Comparison of ENCODE assay signal across 9 cellular contexts in genomic region chr3:14391033-14391432, GRCh38. TPM values are rescaled to one million over a fixed set of nuclear protein-coding genes. Genes with fewer than 3 reads are reported as not detected.
DNase-seq lines count a peak whose midpoint lies in the region; ATAC-seq and TF ChIP-seq lines count a peak whose summit lies in the region.
"Had no signal": no experiment of that assay in that cellular context is flagged by ENCODE, and none has a peak within 500 bp of the region (broad histone marks: within the 10 kb centered on the region; RNA-seq: fewer than 3 reads in every experiment).

No MANE protein-coding gene starts in this region.

- no peaks in the 10 kb centered on the region for H3K9me3 ChIP-seq in SJCRH30 (replicated peaks)

- H3K36me3 Mint-ChIP-seq in nephron progenitor cell (ENCODE audit: low read depth), result no peaks in the 10 kb centered on the region

- H3K27ac ChIP-seq in SJCRH30, result peak overlapping the region; percentile 81
- H3K27ac ChIP-seq: KMS-11 had no signal

- H3K27me3 ChIP-seq in SJCRH30, result no peaks in the 10 kb centered on the region

- CTCF ChIA-PET in GM10248 (lab: Yijun Ruan, JAX), result interaction anchor here (1.5 kb wide), 2 partner anchors 16 to 895 kb away, joined by 3 to 6 read pairs; no protein-coding TSS in a partner anchor

- ATAC-seq in left cardiac atrium, result peak; percentile 72 to 74

- intact Hi-C loops in left cardiac atrium (cut with DNase I), result no loop called here

- H3K36me3 ChIP-seq in SJCRH30, result no peaks in the 10 kb centered on the region

- H3K9me3 Mint-ChIP-seq in nephron progenitor cell, result no peaks in the 10 kb centered on the region

- peaks cover 25% of the 10 kb centered on the region for H3K4me1 ChIP-seq in SJCRH30

- TF ChIP-seq CTCF in GM10248 (IDR thresholded peaks at IDR 0.05; ENCODE audit: control extremely low read depth, extremely low read depth, low read depth, missing control alignments), result no peak
- TF ChIP-seq CTCF in nephron progenitor cell (IDR thresholded peaks at IDR 0.05), result no peak

- no peak overlapping the region for H3K27ac Mint-ChIP-seq in nephron progenitor cell

- DNase-seq in HuH-7.5 (ENCODE audit: low spot score), result peak; percentile 86
- peak; percentile 82 to 90 for DNase-seq in SJCRH30
- DNase-seq in left cardiac atrium, result peak; percentile 52
- DNase-seq in superior temporal gyrus (ENCODE audit: extremely low spot score), result peak; percentile 51
- no peak for DNase-seq in GM10248 (ENCODE audit: extremely low spot score)
- DNase-seq in kidney glomerular epithelial cell (lab: John Stamatoyannopoulos, UW), result no peak
- DNase-seq in nephron progenitor cell, result no peak
- DNase-seq in NCI-H1048 (lab: John Stamatoyannopoulos, UW), result no peak

- H3K27me3 Mint-ChIP-seq in nephron progenitor cell (ENCODE audit: low read depth, poor library complexity), result peaks cover 4% of the 10 kb centered on the region

- H3K4me3 ChIP-seq in SJCRH30, result no peak overlapping the region

- H3K4me3 Mint-ChIP-seq in nephron progenitor cell, result no peak overlapping the region

- POLR2A ChIA-PET in GM10248 (lab: Yijun Ruan, JAX), result no interaction called here

- H3K4me1 Mint-ChIP-seq in nephron progenitor cell, result peaks cover 37% of the 10 kb centered on the region

RNA-seq across cellular contexts. Expression of gene SLC6A6, which starts 11.4 kb away (rescaled TPM):
- 10.5 and 10.9 TPM in 2 replicates for total RNA-seq in SJCRH30 (2014; rRNA removed; shearing (Covaris generic))
- total RNA-seq in left cardiac atrium, result 100 to 1,000 TPM in 1 of 2 donors, 10 to 100 TPM in 1; 24.4 to 180 TPM

Comparison
In these comparisons a context has a peak if more than half of its experiments do, and no peak if none do; other contexts are left out.
1. DNase-seq: peak in HuH-7.5 (single experiment), SJCRH30 (2 of 2), left cardiac atrium (single experiment) and superior temporal gyrus (single experiment); none in GM10248 (single experiment), kidney glomerular epithelial cell (single experiment), nephron progenitor cell (single experiment) and NCI-H1048 (single experiment).